Comparison of ENCODE assay signal across 23 cellular contexts in genomic region chr6:125245109-125245508, GRCh38.
"Had no signal": no experiment of that assay in that cellular context is flagged by ENCODE, and none has a peak within 500 bp of the region (broad histone marks: within the 10 kb centered on the region; RNA-seq: fewer than 3 reads in every experiment).

No MANE protein-coding gene starts in this region.

- H3K4me1 Mint-ChIP-seq: naive B cell; stimulated activated memory B cell treated with anti-CD40 and anti-IgM and Interleukin-4, amounts not matched to agents 10 μg/mL and 1 μg/mL and 100 μg/mL, for 72 hours had no signal

- H3K27me3 Mint-ChIP-seq: progenitor cell of endocrine pancreas had no signal

- DNase-seq: dermis blood vessel endothelial cell; effector CD4-positive, alpha-beta T cell; foreskin fibroblast; left ventricle myocardium superior; mesenchymal stem cell; naive B cell; occipital lobe; pancreas; retina; spleen; stimulated activated CD4-positive, alpha-beta T cell treated with anti-CD3 and anti-CD28 coated beads, Interleukin-15, amount 100 ng/mL, for 24 hours; stimulated activated CD4-positive, alpha-beta T cell treated with anti-CD3 and anti-CD28 coated beads, Interleukin-1b, Interleukin-23, amount 100 ng/mL, for 48 hours; stimulated activated CD4-positive, alpha-beta T cell treated with anti-CD3 and anti-CD28 coated beads, Interleukin-4, amount 100 ng/mL, for 24 hours; testis had no signal

- ATAC-seq: left ventricle myocardium superior; pancreas; sciatic nerve; stimulated activated memory B cell treated with anti-CD40 and anti-IgM and Interleukin-4, amounts not matched to agents 10 μg/mL and 1 μg/mL and 100 μg/mL, for 72 hours had no signal

- H3K9me3 ChIP-seq: pancreas, testis had no signal

- H3K27me3 ChIP-seq: esophagus muscularis mucosa, pancreas, spleen, testis, tibial nerve had no signal

- H3K4me1 ChIP-seq: esophagus muscularis mucosa, pancreas, spleen, testis had no signal

- H3K4me3 ChIP-seq: esophagus muscularis mucosa, lung, pancreas, spleen, testis, tibial nerve had no signal

- H3K36me3 ChIP-seq: esophagus muscularis mucosa, pancreas, spleen, tibial nerve had no signal

- H3K4me3 Mint-ChIP-seq: endodermal cell; naive B cell; nephron; stimulated activated memory B cell treated with anti-CD40 and anti-IgM and Interleukin-4, amounts not matched to agents 10 μg/mL and 1 μg/mL and 100 μg/mL, for 72 hours; stimulated activated naive CD8-positive, alpha-beta T cell treated with anti-CD3 and anti-CD28 coated beads, Interleukin-15, Interleukin-2, amounts not matched to agents 100 ng/mL and 50 ng/mL, for 24 hours had no signal

- H3K27ac Mint-ChIP-seq: endodermal cell; naive B cell; progenitor cell of endocrine pancreas; stimulated activated memory B cell treated with anti-CD40 and anti-IgM and Interleukin-4, amounts not matched to agents 10 μg/mL and 1 μg/mL and 100 μg/mL, for 72 hours; stimulated activated naive CD8-positive, alpha-beta T cell treated with anti-CD3 and anti-CD28 coated beads, Interleukin-15, Interleukin-2, amounts not matched to agents 100 ng/mL and 50 ng/mL, for 24 hours had no signal

- H3K27ac ChIP-seq: esophagus muscularis mucosa, pancreas, spleen, testis, tibial nerve had no signal
